In genomic region chr2:239621611-239622010, GRCh38 we compare ENCODE assay signal across 28 cellular contexts.
"Had no signal": no experiment of that assay in that cellular context is flagged by ENCODE, and none has a peak within 500 bp of the region (broad histone marks: within the 10 kb centered on the region; RNA-seq: fewer than 3 reads in every experiment).

No MANE protein-coding gene starts in this region.

- ATAC-seq: activated CD8-positive, alpha-beta T cell treated with anti-CD3 and anti-CD28 coated beads for 36 hours; body of pancreas; gastroesophageal sphincter; left colon; pancreas had no signal

- H3K4me3 ChIP-seq: adrenal gland, body of pancreas, gastroesophageal sphincter, pancreas, spleen, thoracic aorta had no signal

- H3K27me3 Mint-ChIP-seq: activated CD8-positive, alpha-beta T cell treated with anti-CD3 and anti-CD28 coated beads for 36 hours; stimulated activated naive CD8-positive, alpha-beta T cell treated with anti-CD3 and anti-CD28 coated beads, Interleukin-15, Interleukin-2, amounts not matched to agents 100 ng/mL and 50 ng/mL, for 24 hours had no signal

- H3K4me1 Mint-ChIP-seq: naive B cell had no signal

- FAIRE-seq: colon, kidney, pancreas, TTC549 had no signal

- H3K36me3 Mint-ChIP-seq: naive B cell had no signal

- H3K27ac ChIP-seq: adrenal gland, body of pancreas, gastroesophageal sphincter, pancreas, thoracic aorta, VCaP had no signal

- H3K27ac Mint-ChIP-seq: activated CD8-positive, alpha-beta T cell treated with anti-CD3 and anti-CD28 coated beads for 36 hours; activated naive CD4-positive, alpha-beta T cell treated with anti-CD3 and anti-CD28 coated beads for 36 hours; activated naive CD8-positive, alpha-beta T cell treated with anti-CD3 and anti-CD28 coated beads for 36 hours; activated T-helper 1 cell treated with anti-CD3 and anti-CD28 coated beads, Interleukin-12 subunit alpha, Interleukin-12 subunit beta, Interleukin-2, Interleukin-4 antibody, amounts not matched to agents 30 ng/mL and 10 ng/mL and 1 ng/mL, durations not matched to agents 14 hours and 24 hours and 36 hours; naive B cell; nephron progenitor cell; stimulated activated naive CD8-positive, alpha-beta T cell treated with anti-CD3 and anti-CD28 coated beads, Interleukin-15, Interleukin-2, amounts not matched to agents 100 ng/mL and 50 ng/mL, for 24 hours had no signal

- H3K27me3 ChIP-seq: adrenal gland, body of pancreas, gastroesophageal sphincter, pancreas had no signal

- H3K36me3 ChIP-seq: adrenal gland, gastroesophageal sphincter, pancreas, spleen, thoracic aorta had no signal

- H3K4me1 ChIP-seq: adrenal gland, body of pancreas, gastroesophageal sphincter, pancreas had no signal

- H3K4me3 Mint-ChIP-seq: activated CD8-positive, alpha-beta T cell treated with anti-CD3 and anti-CD28 coated beads for 36 hours; activated naive CD4-positive, alpha-beta T cell treated with anti-CD3 and anti-CD28 coated beads for 36 hours; activated naive CD8-positive, alpha-beta T cell treated with anti-CD3 and anti-CD28 coated beads for 36 hours; activated T-helper 1 cell treated with anti-CD3 and anti-CD28 coated beads, Interleukin-12 subunit alpha, Interleukin-12 subunit beta, Interleukin-2, Interleukin-4 antibody, amounts not matched to agents 30 ng/mL and 10 ng/mL and 1 ng/mL, durations not matched to agents 14 hours and 24 hours and 36 hours; naive B cell; nephron progenitor cell; stimulated activated naive CD8-positive, alpha-beta T cell treated with anti-CD3 and anti-CD28 coated beads, Interleukin-15, Interleukin-2, amounts not matched to agents 100 ng/mL and 50 ng/mL, for 24 hours had no signal

- DNase-seq: activated CD4-positive, alpha-beta T cell treated with anti-CD3 and anti-CD28 coated beads for 4 hours; activated CD8-positive, alpha-beta T cell treated with anti-CD3 and anti-CD28 coated beads for 36 hours; activated effector memory CD4-positive, alpha-beta T cell treated with anti-CD3 and anti-CD28 coated beads, Interleukin-2, amount 50 U/mL, for 16 hours; activated naive CD4-positive, alpha-beta T cell treated with anti-CD3 and anti-CD28 coated beads for 36 hours; activated naive CD8-positive, alpha-beta T cell treated with anti-CD3 and anti-CD28 coated beads for 36 hours; activated T-cell treated with anti-CD3 and anti-CD28 coated beads, Interleukin-2, amount 50 U/mL, for 1 hour; aorta; body of pancreas; effector memory CD4-positive, alpha-beta T cell; hippocampal formation; kidney; left colon; mammary epithelial cell; naive B cell; nephron progenitor cell; pancreas; right cardiac atrium; spleen; T-helper 9 cell; trophoblast cell had no signal

- H3K9me3 ChIP-seq: adrenal gland, body of pancreas, pancreas had no signal
